Comparison of ENCODE assay signal across 32 cellular contexts in the genomic region with DNA sequence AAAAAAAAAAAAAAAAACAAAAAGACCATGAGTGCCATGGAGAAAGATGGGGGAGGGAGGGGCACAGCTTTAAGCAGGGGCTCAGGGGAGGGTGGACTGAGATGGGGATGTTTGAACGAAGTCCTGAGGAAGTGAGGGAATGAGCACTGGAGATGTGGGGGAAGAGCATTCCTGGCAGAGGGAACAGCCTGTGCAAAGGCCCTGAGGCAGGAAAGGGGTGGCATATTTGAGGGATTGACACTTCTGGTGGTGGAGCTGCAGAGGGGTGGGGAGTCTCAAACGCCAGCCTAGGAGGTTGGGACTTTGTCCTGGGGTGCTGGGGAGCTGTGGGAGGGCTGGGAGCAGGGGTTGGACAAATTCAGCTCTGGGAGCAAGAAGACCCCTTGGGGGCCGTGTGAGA. TPM values are rescaled to one million over a fixed set of nuclear protein-coding genes. Genes with fewer than 3 reads are reported as not detected.
"Had no signal": no experiment of that assay in that cellular context is flagged by ENCODE, and none has a peak within 500 bp of the region (broad histone marks: within the 10 kb centered on the region; RNA-seq: fewer than 3 reads in every experiment).

No MANE protein-coding gene starts in this region.

- ATAC-seq: activated CD4-positive, CD25-positive, alpha-beta regulatory T cell treated with anti-CD3 and anti-CD28 coated beads, Interleukin-2, amount 50 U/mL, for 24 hours; activated CD8-positive, alpha-beta T cell treated with anti-CD3 and anti-CD28 coated beads for 36 hours; activated T-cell treated with anti-CD3 and anti-CD28 coated beads, Interleukin-2, amount 50 U/mL, for 4 hours; activated T-helper 17 cell treated with anti-CD3 and anti-CD28 coated beads, Interleukin-2, amount 50 U/mL, for 72 hours; effector memory CD8-positive, alpha-beta T cell; foreskin keratinocyte; gastroesophageal sphincter had no signal

- H3K36me3 Mint-ChIP-seq: activated naive CD8-positive, alpha-beta T cell had no signal

- H3K27ac ChIP-seq: brain microvascular endothelial cell, esophagus muscularis mucosa, foreskin keratinocyte, gastroesophageal sphincter, VCaP had no signal

- H3K4me1 Mint-ChIP-seq: activated B cell treated with CpG ODN at 0.5 μM for 24 hours; activated T-helper 17 cell treated with anti-CD3 and anti-CD28 coated beads, Interleukin-2, amount 50 U/mL, for 72 hours; central memory CD8-positive, alpha-beta T cell had no signal

- FAIRE-seq: astrocyte, bronchial epithelial cell, colon had no signal

- H3K27me3 ChIP-seq: brain microvascular endothelial cell, foreskin keratinocyte had no signal

- H3K9me3 ChIP-seq: esophagus muscularis mucosa, gastroesophageal sphincter had no signal

- DNase-seq: activated B cell treated with CpG ODN at 0.5 μM for 24 hours; activated CD4-positive, alpha-beta T cell treated with anti-CD3 and anti-CD28 coated beads for 48 hours; activated CD4-positive, alpha-beta T cell treated with anti-CD3 and anti-CD28 coated beads, Interleukin-2, amount 50 U/mL, for 1 hour; activated CD4-positive, alpha-beta T cell treated with anti-CD3 and anti-CD28 coated beads, Interleukin-2, amount 50 U/mL, for 48 hours; activated CD8-positive, alpha-beta memory T cell treated with anti-CD3 and anti-CD28 coated beads for 24 hours; activated CD8-positive, alpha-beta T cell treated with anti-CD3 and anti-CD28 coated beads for 36 hours; activated effector memory CD4-positive, alpha-beta T cell treated with Interleukin-2 at 50 U/mL for 16 hours; activated gamma-delta T cell treated with Interleukin-2 at 50 U/mL for 16 hours; activated naive CD4-positive, alpha-beta T cell treated with anti-CD3 and anti-CD28 coated beads, Interleukin-2, amount 50 U/mL, for 16 hours; activated naive CD4-positive, alpha-beta T cell treated with Interleukin-2 at 50 U/mL for 16 hours; activated T-cell treated with anti-CD3 and anti-CD28 coated beads, Interleukin-2, amount 50 U/mL, for 4 hours; amniotic stem cell; anterior cingulate cortex; brain microvascular endothelial cell; cortex of kidney; dermis blood vessel endothelial cell; effector CD4-positive, alpha-beta T cell; effector memory CD8-positive, alpha-beta T cell; erythroblast; foreskin keratinocyte; T-helper 2 cell had no signal

- H3K36me3 ChIP-seq: brain microvascular endothelial cell had no signal

- H3K9me3 Mint-ChIP-seq: activated B cell treated with CpG ODN at 0.5 μM for 24 hours; activated CD8-positive, alpha-beta T cell treated with anti-CD3 and anti-CD28 coated beads for 36 hours; activated T-cell treated with anti-CD3 and anti-CD28 coated beads, Interleukin-2, amount 50 U/mL, for 4 hours; activated T-helper 17 cell treated with anti-CD3 and anti-CD28 coated beads, Interleukin-2, amount 50 U/mL, for 72 hours; central memory CD8-positive, alpha-beta T cell; effector memory CD8-positive, alpha-beta T cell had no signal

- H3K4me3 Mint-ChIP-seq: activated B cell treated with CpG ODN at 0.5 μM for 24 hours; activated CD8-positive, alpha-beta T cell treated with anti-CD3 and anti-CD28 coated beads for 36 hours; activated naive CD8-positive, alpha-beta T cell; activated T-cell treated with anti-CD3 and anti-CD28 coated beads, Interleukin-2, amount 50 U/mL, for 4 hours; activated T-helper 17 cell treated with anti-CD3 and anti-CD28 coated beads, Interleukin-2, amount 50 U/mL, for 72 hours; central memory CD8-positive, alpha-beta T cell; effector memory CD8-positive, alpha-beta T cell had no signal

- H3K27me3 Mint-ChIP-seq: activated B cell treated with CpG ODN at 0.5 μM for 24 hours; activated CD8-positive, alpha-beta T cell treated with anti-CD3 and anti-CD28 coated beads for 36 hours; activated naive CD8-positive, alpha-beta T cell had no signal

- H3K4me1 ChIP-seq: esophagus muscularis mucosa, foreskin keratinocyte, gastroesophageal sphincter had no signal

- H3K27ac Mint-ChIP-seq: activated B cell treated with CpG ODN at 0.5 μM for 24 hours; activated CD8-positive, alpha-beta T cell treated with anti-CD3 and anti-CD28 coated beads for 36 hours; activated naive CD8-positive, alpha-beta T cell; activated T-helper 17 cell treated with anti-CD3 and anti-CD28 coated beads, Interleukin-2, amount 50 U/mL, for 72 hours; effector memory CD8-positive, alpha-beta T cell had no signal

- H3K4me3 ChIP-seq: esophagus muscularis mucosa, gastroesophageal sphincter had no signal

RNA-seq across cellular contexts. Expression of gene MYH14, which starts 29.2 kb away (rescaled TPM):
- total RNA-seq: activated B cell treated with CpG ODN at 0.5 μM for 24 hours; activated CD8-positive, alpha-beta T cell treated with anti-CD3 and anti-CD28 coated beads for 36 hours; activated T-helper 17 cell treated with anti-CD3 and anti-CD28 coated beads, Interleukin-2, amount 50 U/mL, for 72 hours; astrocyte; T-helper 1 cell treated with Interleukin-12 subunit alpha and Interleukin-12 subunit beta and Interleukin-4 antibody, amounts not matched to agents 30 ng/mL and 1 ng/mL, for 36 hours had no signal
